Comparison of ENCODE assay signal across 9 cellular contexts in genomic region chr14:89276424-89276975, GRCh38.
DNase-seq lines count a peak whose midpoint lies in the region; ATAC-seq lines count a peak whose summit lies in the region.
"Had no signal": no experiment of that assay in that cellular context is flagged by ENCODE, and none has a peak within 500 bp of the region (broad histone marks: within the 10 kb centered on the region; RNA-seq: fewer than 3 reads in every experiment).

No MANE protein-coding gene starts in this region.

- POLR2A ChIA-PET in activated CD4-positive, alpha-beta memory T cell treated with anti-CD3 and anti-CD28 coated beads, Interleukin-2, amount 10 ng/mL, durations not matched to agents 7 days and 5 days (lab: Charles Lee), result no interaction called here
- POLR2A ChIA-PET in naive thymus-derived CD4-positive, alpha-beta T cell (lab: Charles Lee), result interaction anchor here (0.6 to 0.8 kb wide), 2 partner anchors 30 to 309 kb away, joined by 3 to 4 read pairs; no protein-coding TSS in a partner anchor

- no peak for DNase-seq in left ventricle myocardium superior
- no peak for DNase-seq in Right ventricle myocardium superior
- peak; percentile 75 for DNase-seq in activated CD4-positive, alpha-beta memory T cell treated with anti-CD3 and anti-CD28 coated beads, Interleukin-2, amount 10 ng/mL, durations not matched to agents 7 days and 5 days
- peak in 1 of 9 donors; percentile 86 for DNase-seq in naive thymus-derived CD4-positive, alpha-beta T cell
- DNase-seq in central memory CD4-positive, alpha-beta T cell, result no peak
- DNase-seq in head of caudate nucleus, result no peak
- DNase-seq in NCI-H146 treated with DMSO at 0.1 percent for 48 hours (lab: John Stamatoyannopoulos, UW; ENCODE audit: unreplicated experiment), result no peak

- no peaks in the 10 kb centered on the region for H3K9me3 ChIP-seq in naive thymus-derived CD4-positive, alpha-beta T cell (ENCODE audit: control insufficient read depth in 2 of 3, low read length in 3 of 3)

- no peak overlapping the region for H3K27ac ChIP-seq in naive thymus-derived CD4-positive, alpha-beta T cell (ENCODE audit: low read depth, low read length)

- H3K27me3 ChIP-seq in naive thymus-derived CD4-positive, alpha-beta T cell (ENCODE audit: control insufficient read depth in 2 of 2, insufficient read depth in 2 of 2, low read length in 2 of 2), result no peaks in the 10 kb centered on the region

- no peaks in the 10 kb centered on the region for H3K27me3 Mint-ChIP-seq in activated CD4-positive, alpha-beta memory T cell treated with anti-CD3 and anti-CD28 coated beads, Interleukin-2, amount 10 ng/mL, durations not matched to agents 7 days and 5 days
- no peaks in the 10 kb centered on the region for H3K27me3 Mint-ChIP-seq in naive thymus-derived CD4-positive, alpha-beta T cell
- H3K27me3 Mint-ChIP-seq: CD4-positive, alpha-beta T cell had no signal

- ATAC-seq in left ventricle myocardium superior (peak; percentile 23), Right ventricle myocardium superior (ENCODE audit: poor library complexity) (no peak), HG03139 (IDR thresholded peaks at IDR 0.05; ENCODE audit: unreplicated experiment) (peak; percentile 79)
- peak; percentile 74 for ATAC-seq in naive thymus-derived CD4-positive, alpha-beta T cell

- H3K9me3 Mint-ChIP-seq in activated CD4-positive, alpha-beta memory T cell treated with anti-CD3 and anti-CD28 coated beads, Interleukin-2, amount 10 ng/mL, durations not matched to agents 7 days and 5 days, result no peaks in the 10 kb centered on the region
- H3K9me3 Mint-ChIP-seq in naive thymus-derived CD4-positive, alpha-beta T cell, result peaks cover 0 to 2% (median 0%) of the 10 kb centered on the region in 11 donors
- H3K9me3 Mint-ChIP-seq: CD4-positive, alpha-beta T cell had no signal

- H3K4me1 ChIP-seq in naive thymus-derived CD4-positive, alpha-beta T cell (ENCODE audit: control insufficient read depth in 2 of 2, insufficient read depth in 2 of 2, low read length in 2 of 2), result peaks cover 8 to 14% of the 10 kb centered on the region in 2 donors

- H3K36me3 ChIP-seq in naive thymus-derived CD4-positive, alpha-beta T cell (ENCODE audit: control insufficient read depth in 2 of 3, insufficient read depth in 3 of 3, low read length in 3 of 3), result peaks cover 0 to 22% (median 3%) of the 10 kb centered on the region in 3 experiments

- CTCF ChIA-PET in activated CD4-positive, alpha-beta memory T cell treated with anti-CD3 and anti-CD28 coated beads, Interleukin-2, amount 10 ng/mL, durations not matched to agents 7 days and 5 days (lab: Charles Lee), result no interaction called here
- CTCF ChIA-PET in naive thymus-derived CD4-positive, alpha-beta T cell (lab: Charles Lee), result no interaction called here

- peaks cover 50% of the 10 kb centered on the region for H3K4me1 Mint-ChIP-seq in activated CD4-positive, alpha-beta memory T cell treated with anti-CD3 and anti-CD28 coated beads, Interleukin-2, amount 10 ng/mL, durations not matched to agents 7 days and 5 days
- H3K4me1 Mint-ChIP-seq in naive thymus-derived CD4-positive, alpha-beta T cell, result peaks cover 49 to 91% (median 74%) of the 10 kb centered on the region in 7 donors

- peak overlapping the region; percentile 45 for H3K4me3 Mint-ChIP-seq in activated CD4-positive, alpha-beta memory T cell treated with anti-CD3 and anti-CD28 coated beads, Interleukin-2, amount 10 ng/mL, durations not matched to agents 7 days and 5 days
- peak overlapping the region in 3 of 10 donors; percentile 39 to 75 (median 45) for H3K4me3 Mint-ChIP-seq in naive thymus-derived CD4-positive, alpha-beta T cell
- H3K4me3 Mint-ChIP-seq: CD4-positive, alpha-beta T cell had no signal

- peaks cover 49% of the 10 kb centered on the region for H3K36me3 Mint-ChIP-seq in activated CD4-positive, alpha-beta memory T cell treated with anti-CD3 and anti-CD28 coated beads, Interleukin-2, amount 10 ng/mL, durations not matched to agents 7 days and 5 days (ENCODE audit: low read depth)
- H3K36me3 Mint-ChIP-seq in naive thymus-derived CD4-positive, alpha-beta T cell, result peaks cover 5 to 65% (median 34%) of the 10 kb centered on the region in 5 donors

- H3K27ac Mint-ChIP-seq in activated CD4-positive, alpha-beta memory T cell treated with anti-CD3 and anti-CD28 coated beads, Interleukin-2, amount 10 ng/mL, durations not matched to agents 7 days and 5 days, result peak overlapping the region; percentile 80
- peak overlapping the region in 6 of 9 donors; percentile 23 to 96 (median 47) for H3K27ac Mint-ChIP-seq in naive thymus-derived CD4-positive, alpha-beta T cell
- H3K27ac Mint-ChIP-seq: CD4-positive, alpha-beta T cell had no signal

- H3K4me3 ChIP-seq in naive thymus-derived CD4-positive, alpha-beta T cell (ENCODE audit: low read length), result no peak overlapping the region

- intact Hi-C loops in left ventricle myocardium superior (cut with micrococcal nuclease) (no loop called here), Right ventricle myocardium superior (cut with DNase I) (no loop called here), head of caudate nucleus (cut with DNase I) (no loop called here)
- intact Hi-C loops in naive thymus-derived CD4-positive, alpha-beta T cell (cut with micrococcal nuclease), result loop anchor here in 1 of 2 donors (1.0 kb wide), 2 partner anchors 141 to 341 kb away; partner anchors contain the start of gene FOXN3
